In genomic region chr15:50910426-50910795, GRCh38 we compare ENCODE assay signal across 1 cellular context.
TF ChIP-seq lines count a peak whose summit lies in the region.

No MANE protein-coding gene starts in this region.

TF ChIP-seq in IMR-90, 13 proteins besides CTCF, POLR2A, EP300 and RAD21:
- peak; percentile 70 for TF ChIP-seq BHLHE40 (IDR thresholded peaks at IDR 0.05; ENCODE audit: low read depth, low read length)
- peak; percentile 83 for TF ChIP-seq CEBPB (IDR thresholded peaks at IDR 0.05; ENCODE audit: low read depth, low read length)
- 0 out of 2 replicates have a peak, but pooled peaks have one; percentile 37 for TF ChIP-seq MXI1 (IDR thresholded peaks at IDR 0.05; ENCODE audit: borderline replicate concordance, low read depth, low read length)
